Comparison of ENCODE assay signal across 16 cellular contexts in the genomic region with DNA sequence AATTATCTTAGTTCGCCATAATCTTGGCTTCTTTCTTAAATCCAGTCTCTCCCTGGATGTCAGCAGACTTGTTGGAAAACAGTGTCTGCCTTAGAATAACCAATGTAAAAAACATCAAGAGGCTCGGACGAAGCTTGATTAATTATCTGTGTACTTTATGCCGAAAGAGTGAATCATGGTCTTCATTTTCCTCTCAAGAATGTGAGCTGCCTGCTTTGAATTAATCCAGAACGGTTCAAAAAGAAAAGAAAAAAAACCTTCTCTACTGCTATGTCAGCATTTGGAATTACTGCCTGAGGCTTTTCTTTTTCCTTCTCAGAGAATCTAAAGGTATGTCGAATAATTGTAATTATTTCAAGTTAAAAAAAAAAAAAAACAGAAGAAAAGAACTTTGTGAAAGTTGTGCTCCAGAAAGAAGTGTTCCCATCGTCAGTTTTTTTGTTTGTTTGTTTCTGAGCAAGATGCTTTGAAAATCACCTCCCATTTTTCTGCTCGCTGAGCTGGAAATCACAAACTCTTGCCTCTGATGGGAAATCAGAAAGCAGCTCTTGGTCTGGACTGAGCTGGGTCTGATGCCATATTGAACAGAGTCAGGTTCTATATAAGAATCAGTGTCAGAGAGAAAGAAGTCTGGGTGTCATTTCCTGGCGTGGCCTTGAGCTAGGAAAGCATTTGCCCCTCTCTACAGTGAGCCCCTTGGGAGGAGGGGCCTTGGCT. TPM values are rescaled to one million over a fixed set of nuclear protein-coding genes. Genes with fewer than 3 reads are reported as not detected.
A peak's percentile ranks its signal among the peaks of the same experiment; 100 is the strongest.
DNase-seq lines count a peak whose midpoint lies in the region; ATAC-seq and TF ChIP-seq lines count a peak whose summit lies in the region.
"Had no signal": no experiment of that assay in that cellular context is flagged by ENCODE, and none has a peak within 500 bp of the region (broad histone marks: within the 10 kb centered on the region; RNA-seq: fewer than 3 reads in every experiment).

No MANE protein-coding gene starts in this region.

- peak overlapping the region; percentile 30 for H3K4me3 Mint-ChIP-seq in mesothelial cell of epicardium
- H3K4me3 Mint-ChIP-seq: activated CD4-positive, alpha-beta T cell treated with anti-CD3 and anti-CD28 coated beads, Interleukin-2, amount 10 ng/mL, durations not matched to agents 24 days and 14 days; stimulated activated memory B cell treated with anti-CD40 and anti-IgM and Interleukin-4, amounts not matched to agents 10 μg/mL and 1 μg/mL and 100 μg/mL, for 72 hours had no signal

- TF ChIP-seq CTCF in mesothelial cell of epicardium (IDR thresholded peaks at IDR 0.05; ENCODE audit: unreplicated experiment), result no peak

- H3K36me3 Mint-ChIP-seq in mesothelial cell of epicardium, result peaks cover 4% of the 10 kb centered on the region
- H3K36me3 Mint-ChIP-seq: stimulated activated memory B cell treated with anti-CD40 and anti-IgM and Interleukin-4, amounts not matched to agents 10 μg/mL and 1 μg/mL and 100 μg/mL, for 72 hours had no signal

- intact Hi-C loops in Right ventricle myocardium inferior (cut with DNase I), result no loop called here

- H3K4me1 Mint-ChIP-seq in mesothelial cell of epicardium, result peaks cover 36% of the 10 kb centered on the region
- H3K4me1 Mint-ChIP-seq: activated CD4-positive, alpha-beta T cell treated with anti-CD3 and anti-CD28 coated beads, Interleukin-2, amount 10 ng/mL, durations not matched to agents 24 days and 14 days; stimulated activated memory B cell treated with anti-CD40 and anti-IgM and Interleukin-4, amounts not matched to agents 10 μg/mL and 1 μg/mL and 100 μg/mL, for 72 hours had no signal

- ATAC-seq in Right ventricle myocardium inferior, result no peak
- ATAC-seq: stimulated activated memory B cell treated with anti-CD40 and anti-IgM and Interleukin-4, amounts not matched to agents 10 μg/mL and 1 μg/mL and 100 μg/mL, for 72 hours had no signal

- H3K9me3 Mint-ChIP-seq in mesothelial cell of epicardium, result peaks cover 20% of the 10 kb centered on the region
- H3K9me3 Mint-ChIP-seq: activated CD4-positive, alpha-beta T cell treated with anti-CD3 and anti-CD28 coated beads, Interleukin-2, amount 10 ng/mL, durations not matched to agents 24 days and 14 days had no signal

- peaks cover 2% of the 10 kb centered on the region for H3K27me3 Mint-ChIP-seq in mesothelial cell of epicardium (ENCODE audit: low read depth)
- H3K27me3 Mint-ChIP-seq: activated CD4-positive, alpha-beta T cell treated with anti-CD3 and anti-CD28 coated beads, Interleukin-2, amount 10 ng/mL, durations not matched to agents 24 days and 14 days; stimulated activated memory B cell treated with anti-CD40 and anti-IgM and Interleukin-4, amounts not matched to agents 10 μg/mL and 1 μg/mL and 100 μg/mL, for 72 hours had no signal

- DNase-seq in AG08396 (ENCODE audit: low spot score) (peak; percentile 15), M059J (ENCODE audit: low read depth) (peak; percentile 89), ecto neural progenitor cell (ENCODE audit: low spot score) (peak; percentile 8), mesothelial cell of epicardium (ENCODE audit: low spot score in 2 of 2, unreplicated experiment in 2 of 2) (no peak), Right ventricle myocardium inferior (ENCODE audit: missing footprints) (no peak), DMS53 treated with DMSO at 0.1 percent for 48 hours (lab: John Stamatoyannopoulos, UW; ENCODE audit: unreplicated experiment) (no peak), HPDE6-E6E7 (ENCODE audit: extremely low spot score) (no peak)
- no peak for DNase-seq in stimulated activated CD4-positive, alpha-beta T cell treated with anti-CD3 and anti-CD28 coated beads, Interleukin-15, amount 100 ng/mL, for 24 hours
- DNase-seq: activated CD4-positive, alpha-beta T cell treated with anti-CD3 and anti-CD28 coated beads, Interleukin-2, amount 10 ng/mL, durations not matched to agents 24 days and 14 days; activated naive CD4-positive, alpha-beta T cell treated with anti-CD3 and anti-CD28 coated beads, Interleukin-2, amount 50 U/mL, for 16 hours; DMS153; NCI-H1694; NCI-H345; SHP77 had no signal

- peak overlapping the region; percentile 96 for H3K27ac Mint-ChIP-seq in mesothelial cell of epicardium
- H3K27ac Mint-ChIP-seq: activated CD4-positive, alpha-beta T cell treated with anti-CD3 and anti-CD28 coated beads, Interleukin-2, amount 10 ng/mL, durations not matched to agents 24 days and 14 days; stimulated activated memory B cell treated with anti-CD40 and anti-IgM and Interleukin-4, amounts not matched to agents 10 μg/mL and 1 μg/mL and 100 μg/mL, for 72 hours had no signal

RNA-seq across cellular contexts. Expression of a gene that starts 20.1 kb away (rescaled TPM):
- 55.4 and 69.2 TPM in 2 replicates for total RNA-seq in M059J (2014; rRNA removed; shearing (Covaris generic))
- 7.4 to 8.8 TPM (median 8.7 TPM) in 3 replicates for total RNA-seq in mesothelial cell of epicardium
- total RNA-seq in Right ventricle myocardium inferior, result not detected
- total RNA-seq: activated CD4-positive, alpha-beta T cell treated with anti-CD3 and anti-CD28 coated beads, Interleukin-2, amount 10 ng/mL, durations not matched to agents 24 days and 14 days; mesenteric fat pad had no signal

Comparison
In these comparisons a context has a peak if more than half of its experiments do, and no peak if none do; other contexts are left out.
1. DNase-seq: peak in AG08396 (single experiment), M059J (single experiment) and ecto neural progenitor cell (single experiment); none in mesothelial cell of epicardium (0 of 2), stimulated activated CD4-positive, alpha-beta T cell treated with anti-CD3 and anti-CD28 coated beads, Interleukin-15, amount 100 ng/mL, for 24 hours (single experiment), Right ventricle myocardium inferior (single experiment), DMS53 treated with DMSO at 0.1 percent for 48 hours (single experiment) and HPDE6-E6E7 (single experiment).